ENCODE assay signal across 18 cellular contexts in the genomic region with DNA sequence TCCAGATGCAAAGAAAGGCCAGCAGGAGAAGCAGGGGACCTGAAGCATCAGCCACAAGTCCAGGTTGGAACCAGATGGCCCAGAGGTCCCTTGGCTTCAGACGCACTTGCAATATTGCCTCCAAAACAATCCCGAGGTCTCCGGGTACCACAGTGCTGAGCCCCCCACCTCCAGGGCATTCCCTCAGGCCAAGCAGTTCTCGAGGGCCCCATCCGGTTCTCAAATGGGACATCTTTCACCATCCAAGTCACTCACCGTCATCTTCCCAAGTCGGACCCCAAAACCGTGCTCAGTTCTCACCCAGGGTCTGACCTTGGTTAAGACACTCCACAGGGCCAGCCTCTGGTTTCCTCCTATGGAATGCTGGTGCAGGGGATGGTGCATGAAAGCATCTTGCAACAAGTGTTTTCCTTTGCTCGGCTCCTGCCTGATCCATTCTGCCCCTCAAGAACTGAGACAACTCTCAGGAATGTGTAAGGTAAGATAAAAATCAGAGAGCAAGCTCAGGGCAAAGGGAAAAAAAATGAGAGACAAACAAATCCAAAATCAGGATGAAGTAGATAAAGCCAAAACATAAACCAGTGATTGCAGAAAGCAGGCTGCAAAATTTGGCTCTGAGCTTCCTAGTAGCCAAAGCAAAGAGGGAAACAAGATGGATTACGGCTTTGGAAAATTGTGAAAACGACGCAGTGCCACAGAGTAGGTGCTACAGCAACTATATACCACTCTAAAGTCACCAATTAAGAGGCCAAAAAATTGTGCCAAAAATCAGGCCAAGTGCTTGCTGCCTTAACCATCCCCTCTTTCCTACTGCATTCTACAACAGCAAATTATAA. TPM values are rescaled to one million over a fixed set of nuclear protein-coding genes. Genes with fewer than 3 reads are reported as not detected.
DNase-seq lines count a peak whose midpoint lies in the region; ATAC-seq and TF ChIP-seq lines count a peak whose summit lies in the region.
"Had no signal": no experiment of that assay in that cellular context is flagged by ENCODE, and none has a peak within 500 bp of the region (broad histone marks: within the 10 kb centered on the region; RNA-seq: fewer than 3 reads in every experiment).

No MANE protein-coding gene starts in this region.

- H3K36me3 ChIP-seq in cardiac muscle cell, result no peaks in the 10 kb centered on the region
- H3K36me3 ChIP-seq in SK-N-MC (ENCODE audit: insufficient read depth, low read length), result no peaks in the 10 kb centered on the region
- H3K36me3 ChIP-seq in effector memory CD4-positive, alpha-beta T cell (ENCODE audit: control insufficient read depth, insufficient read depth, low read length), result no peaks in the 10 kb centered on the region

- peak overlapping the region; percentile 14 to 55 (median 55) for H3K27ac Mint-ChIP-seq in nephron

- DNase-seq in cardiac muscle cell (ENCODE audit: low read depth in 1 of 2, low spot score in 1 of 2) (no peak), Right ventricle myocardium inferior (ENCODE audit: missing footprints) (no peak), SK-N-MC (ENCODE audit: low read depth, low spot score) (no peak), DMS153 (lab: John Stamatoyannopoulos, UW) (no peak)
- no peak for DNase-seq in effector memory CD4-positive, alpha-beta T cell
- DNase-seq: CD8-positive, alpha-beta memory T cell; DND-41; GOT3; NCI-H187 treated with DMSO at 0.1 percent for 48 hours; NCI-H446; NCI-H69; OCI-M1; RPMI8226 had no signal

- H3K4me3 Mint-ChIP-seq in nephron, result no peak overlapping the region

- peaks cover 48% of the 10 kb centered on the region for H3K4me1 ChIP-seq in cardiac muscle cell (ENCODE audit: low read depth)
- peaks cover 14% of the 10 kb centered on the region for H3K4me1 ChIP-seq in effector memory CD4-positive, alpha-beta T cell (ENCODE audit: control insufficient read depth, insufficient read depth, low read length, poor library complexity, severe bottlenecking)

- TF ChIP-seq CTCF in cardiac muscle cell (IDR thresholded peaks at IDR 0.05; ENCODE audit: low read depth, low read length) (no peak), nephron (IDR thresholded peaks at IDR 0.05; ENCODE audit: unreplicated experiment in 3 of 3) (no peak)

- peak overlapping the region; percentile 84 for H3K27ac ChIP-seq in cardiac muscle cell
- H3K27ac ChIP-seq in SK-N-MC, result peak overlapping the region; percentile 89
- no peak overlapping the region for H3K27ac ChIP-seq in effector memory CD4-positive, alpha-beta T cell (ENCODE audit: insufficient read depth, low read length, poor library complexity, severe bottlenecking)
- H3K27ac ChIP-seq: BLaER1, HL-60 had no signal

- peaks cover 47% of the 10 kb centered on the region for H3K4me1 Mint-ChIP-seq in nephron

- H3K27me3 ChIP-seq in cardiac muscle cell, result no peaks in the 10 kb centered on the region
- no peaks in the 10 kb centered on the region for H3K27me3 ChIP-seq in effector memory CD4-positive, alpha-beta T cell (replicated peaks; ENCODE audit: control insufficient read depth, insufficient read depth, low read length, poor library complexity, severe bottlenecking)
- H3K27me3 ChIP-seq: BLaER1 had no signal

- intact Hi-C loops in Right ventricle myocardium inferior (cut with DNase I), result no loop called here

- ATAC-seq in Right ventricle myocardium inferior (no peak), HG03135 (IDR thresholded peaks at IDR 0.05; ENCODE audit: unreplicated experiment) (no peak), HG02938 (IDR thresholded peaks at IDR 0.05; ENCODE audit: unreplicated experiment) (no peak)

- no peak overlapping the region for H3K4me3 ChIP-seq in cardiac muscle cell
- peak overlapping the region; percentile 73 for H3K4me3 ChIP-seq in SK-N-MC
- no peak overlapping the region for H3K4me3 ChIP-seq in effector memory CD4-positive, alpha-beta T cell (ENCODE audit: insufficient read depth, low read depth, low read length, poor library complexity, severe bottlenecking)
- H3K4me3 ChIP-seq: BLaER1 had no signal

- H3K27me3 Mint-ChIP-seq in nephron (ENCODE audit: low read depth), result no peaks in the 10 kb centered on the region
- H3K27me3 Mint-ChIP-seq: CD8-positive, alpha-beta memory T cell had no signal

- no peak overlapping the region for H3K9ac ChIP-seq in SK-N-MC (ENCODE audit: insufficient read length)
- H3K9ac ChIP-seq: BLaER1 had no signal

- H3K9me3 Mint-ChIP-seq in nephron, result no peaks in the 10 kb centered on the region
- H3K9me3 Mint-ChIP-seq: CD8-positive, alpha-beta memory T cell had no signal

- H3K9me3 ChIP-seq in cardiac muscle cell (ENCODE audit: low read depth), result no peaks in the 10 kb centered on the region
- H3K9me3 ChIP-seq in SK-N-MC (ENCODE audit: low read depth, low read length), result no peaks in the 10 kb centered on the region
- H3K9me3 ChIP-seq in effector memory CD4-positive, alpha-beta T cell (ENCODE audit: control insufficient read depth, low read length), result no peaks in the 10 kb centered on the region
- H3K9me3 ChIP-seq: BLaER1 had no signal

- H3K36me3 Mint-ChIP-seq in nephron (ENCODE audit: low read depth), result peaks cover 4% of the 10 kb centered on the region

RNA-seq across cellular contexts. Expression of a gene that starts 8.0 kb away (rescaled TPM):
- total RNA-seq in cardiac muscle cell (57.4 and 113 TPM in 2 replicates), Right ventricle myocardium inferior (134 TPM)
- polyA plus RNA-seq in cardiac muscle cell, result 98.5 and 153 TPM in 2 replicates
